Comparison of ENCODE assay signal across 24 cellular contexts in genomic region chr22:17864398-17865182, GRCh38.
"Had no signal": no experiment of that assay in that cellular context is flagged by ENCODE, and none has a peak within 500 bp of the region (broad histone marks: within the 10 kb centered on the region; RNA-seq: fewer than 3 reads in every experiment).

No MANE protein-coding gene starts in this region.

- H3K4me3 ChIP-seq: breast epithelium, colonic mucosa, gastrocnemius medialis, neural progenitor cell, thoracic aorta, uterus had no signal

- H3K9me3 ChIP-seq: breast epithelium, colonic mucosa, gastrocnemius medialis, thoracic aorta, uterus had no signal

- H3K9ac ChIP-seq: neural progenitor cell had no signal

- H3K27me3 Mint-ChIP-seq: activated CD8-positive, alpha-beta T cell treated with anti-CD3 and anti-CD28 coated beads for 36 hours; activated T-helper 17 cell treated with anti-CD3 and anti-CD28 coated beads, Interleukin-2, amount 50 U/mL, for 72 hours; effector memory CD8-positive, alpha-beta T cell; naive thymus-derived CD4-positive, alpha-beta T cell; T-helper 17 cell; type B pancreatic cell had no signal

- H3K36me3 ChIP-seq: breast epithelium, colonic mucosa, neural progenitor cell, uterus had no signal

- H3K27ac Mint-ChIP-seq: activated CD8-positive, alpha-beta T cell treated with anti-CD3 and anti-CD28 coated beads for 36 hours; activated T-helper 17 cell treated with anti-CD3 and anti-CD28 coated beads, Interleukin-2, amount 50 U/mL, for 72 hours; mesothelial cell of epicardium; neural progenitor cell; T-helper 17 cell; type B pancreatic cell had no signal

- H2AFZ ChIP-seq: neural progenitor cell had no signal

- H3K27ac ChIP-seq: breast epithelium, colonic mucosa, gastrocnemius medialis, neural progenitor cell, thoracic aorta, uterus had no signal

- H3K4me1 Mint-ChIP-seq: activated T-helper 17 cell treated with anti-CD3 and anti-CD28 coated beads, Interleukin-2, amount 50 U/mL, for 72 hours; neural progenitor cell; WTC11 had no signal

- H3K27me3 ChIP-seq: breast epithelium, colonic mucosa, gastrocnemius medialis, neural progenitor cell, uterus had no signal

- ATAC-seq: activated CD8-positive, alpha-beta T cell treated with anti-CD3 and anti-CD28 coated beads for 36 hours; activated T-cell treated with anti-CD3 and anti-CD28 coated beads, Interleukin-2, amount 50 U/mL, for 4 hours; activated T-helper 17 cell treated with anti-CD3 and anti-CD28 coated beads, Interleukin-2, amount 50 U/mL, for 72 hours; effector memory CD8-positive, alpha-beta T cell; gastrocnemius medialis; naive thymus-derived CD4-positive, alpha-beta T cell; right cardiac atrium; SK-N-SH treated with all-trans-retinoic acid at 6 μM for 48 hours; T-helper 17 cell; WTC11 had no signal

- DNase-seq: activated CD4-positive, alpha-beta T cell treated with anti-CD3 and anti-CD28 coated beads, Interleukin-2, amount 50 U/mL, for 1 hour; activated CD8-positive, alpha-beta T cell treated with anti-CD3 and anti-CD28 coated beads for 36 hours; activated gamma-delta T cell treated with Interleukin-2 at 50 U/mL for 16 hours; activated naive CD4-positive, alpha-beta T cell treated with anti-CD3 and anti-CD28 coated beads, Interleukin-2, amount 50 U/mL, for 16 hours; activated T-cell treated with anti-CD3 and anti-CD28 coated beads, Interleukin-2, amount 50 U/mL, for 4 hours; amniotic stem cell; colonic mucosa; effector memory CD8-positive, alpha-beta T cell; gastrocnemius medialis; hippocampal formation; naive thymus-derived CD4-positive, alpha-beta T cell; stimulated activated CD4-positive, alpha-beta T cell treated with anti-CD3 and anti-CD28 coated beads, Interleukin-2, amount 100 ng/mL, for 48 hours; T-helper 17 cell; uterus had no signal

- H3K4me1 ChIP-seq: neural progenitor cell, uterus had no signal

- FAIRE-seq: keratinocyte had no signal

- H3K9me3 Mint-ChIP-seq: activated CD8-positive, alpha-beta T cell treated with anti-CD3 and anti-CD28 coated beads for 36 hours; activated T-cell treated with anti-CD3 and anti-CD28 coated beads, Interleukin-2, amount 50 U/mL, for 4 hours; activated T-helper 17 cell treated with anti-CD3 and anti-CD28 coated beads, Interleukin-2, amount 50 U/mL, for 72 hours; effector memory CD8-positive, alpha-beta T cell; mesothelial cell of epicardium; naive thymus-derived CD4-positive, alpha-beta T cell; neural progenitor cell; type B pancreatic cell; WTC11 had no signal

- H3K4me2 ChIP-seq: neural progenitor cell had no signal

- H3K4me3 Mint-ChIP-seq: activated CD8-positive, alpha-beta T cell treated with anti-CD3 and anti-CD28 coated beads for 36 hours; activated T-cell treated with anti-CD3 and anti-CD28 coated beads, Interleukin-2, amount 50 U/mL, for 4 hours; activated T-helper 17 cell treated with anti-CD3 and anti-CD28 coated beads, Interleukin-2, amount 50 U/mL, for 72 hours; effector memory CD8-positive, alpha-beta T cell; mesothelial cell of epicardium; naive thymus-derived CD4-positive, alpha-beta T cell; neural progenitor cell; T-helper 17 cell; type B pancreatic cell; WTC11 had no signal
